ENCODE assay signal across 18 cellular contexts in the genomic region with DNA sequence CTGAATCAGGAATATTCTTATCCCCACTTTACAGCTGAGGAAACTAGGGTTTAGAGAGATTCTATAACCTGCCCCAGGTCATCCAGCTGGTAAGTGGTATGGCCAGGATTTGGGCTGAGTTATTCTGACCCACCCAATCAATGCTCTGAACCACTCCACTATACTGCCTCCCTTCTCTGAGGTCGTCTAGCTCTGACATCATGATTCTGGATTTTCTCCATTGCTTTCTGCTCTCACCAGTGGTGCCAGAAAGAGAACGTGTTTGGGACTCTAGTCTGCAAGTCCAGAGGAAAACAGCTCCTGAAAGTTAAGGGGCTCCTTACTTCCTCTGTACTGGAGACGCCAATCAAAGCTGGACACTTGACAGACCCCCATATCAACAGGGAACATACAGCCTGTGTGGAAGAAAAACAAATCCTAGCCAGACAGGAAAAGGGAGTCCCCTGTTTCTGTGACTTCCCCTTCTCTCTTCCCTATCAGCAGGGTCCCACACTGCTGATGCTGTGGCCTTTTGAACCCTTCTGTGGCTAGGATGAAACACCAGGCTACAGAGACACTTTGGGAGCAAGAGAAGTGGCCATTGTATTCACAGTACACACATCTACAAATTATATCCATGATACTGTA. TPM values are rescaled to one million over a fixed set of nuclear protein-coding genes. Genes with fewer than 3 reads are reported as not detected.
DNase-seq lines count a peak whose midpoint lies in the region; ATAC-seq and TF ChIP-seq lines count a peak whose summit lies in the region.
"Had no signal": no experiment of that assay in that cellular context is flagged by ENCODE, and none has a peak within 500 bp of the region (broad histone marks: within the 10 kb centered on the region; RNA-seq: fewer than 3 reads in every experiment).

No MANE protein-coding gene starts in this region.

- 37 to 55% (median 42%) methylated on average over 3 of the region's 3 CpGs for WGBS in stomach, 5 donors

- ATAC-seq in left cardiac atrium: peak; percentile 20 to 51
- ATAC-seq in HG03108 (IDR thresholded peaks at IDR 0.05; ENCODE audit: unreplicated experiment): no peak
- no peak for ATAC-seq in GM18909 (IDR thresholded peaks at IDR 0.05; ENCODE audit: poor library complexity, unreplicated experiment)
- ATAC-seq: naive thymus-derived CD8-positive, alpha-beta T cell had no signal

- H3K27ac ChIP-seq in stomach: peak overlapping the region in 3 of 5 donors; percentile 51 to 64 (median 60)
- H3K27ac ChIP-seq: GM23248 had no signal

- H3K4me3 ChIP-seq in stomach: no peak overlapping the region
- H3K4me3 ChIP-seq: GM23248, lung had no signal

- no peak for TF ChIP-seq EP300 in stomach (IDR thresholded peaks at IDR 0.05)

- H3K9me3 ChIP-seq in stomach: no peaks in the 10 kb centered on the region

- TF ChIP-seq POLR2A in stomach (IDR thresholded peaks at IDR 0.05): no peak

- peak; percentile 87 for DNase-seq in KBM-7
- DNase-seq in UCSD-AML1 (lab: John Stamatoyannopoulos, UW; ENCODE audit: unreplicated experiment): peak; percentile 36
- DNase-seq in left cardiac atrium: no peak
- no peak for DNase-seq in stomach
- no peak for DNase-seq in RKO (ENCODE audit: low spot score)
- DNase-seq in DMS153 treated with DMSO at 0.1 percent for 48 hours (lab: John Stamatoyannopoulos, UW; ENCODE audit: unreplicated experiment): no peak
- DNase-seq: activated CD8-positive, alpha-beta memory T cell treated with anti-CD3 and anti-CD28 coated beads for 24 hours; DMS 273 treated with DMSO at 0.1 percent for 48 hours; GM23248; naive thymus-derived CD8-positive, alpha-beta T cell; NCI-H1092 treated with DMSO at 0.1 percent for 48 hours; NK-92 treated with Interleukin-12 subunit alpha and Interleukin-12 subunit beta, amount 100 ng/mL, for 24 hours; stimulated activated CD8-positive, alpha-beta memory T cell treated with anti-CD3 and anti-CD28 coated beads, Interleukin-4, amount 100 ng/mL, for 48 hours had no signal

- H3K4me1 ChIP-seq in stomach: peaks cover 0 to 35% (median 22%) of the 10 kb centered on the region in 4 donors

- intact Hi-C loops in left cardiac atrium (cut with DNase I): no loop called here
- intact Hi-C loops in stomach (cut with DNase I; ENCODE audit: low total_unique reads): no loop called here

- no peaks in the 10 kb centered on the region for H3K27me3 ChIP-seq in stomach

- no peak for TF ChIP-seq CTCF in stomach (IDR thresholded peaks at IDR 0.05)

- in situ Hi-C loops in KBM-7 (cut with MboI; ENCODE audit: low pct_unique_long_range_greater_than_20kb, low sequenced_read_pairs): no loop called here

- H3K36me3 ChIP-seq in stomach: no peaks in the 10 kb centered on the region

RNA-seq across cellular contexts. Expression of a gene that starts 6.0 kb away (rescaled TPM):
- total RNA-seq in left cardiac atrium: 10 to 100 TPM; 28.7 to 38.1 TPM
- total RNA-seq in stomach: 100 to 1,000 TPM in 1 of 5 donors, 10 to 100 TPM in 4; 28.1 to 512 (median 35.6) TPM
- polyA plus RNA-seq in stomach: 10 to 100 TPM in 1 of 3 donors, 1 to 10 TPM in 2; 6.3 to 16.0 (median 6.7) TPM

RNA-seq across cellular contexts. Expression of a gene that starts 10.2 kb away (rescaled TPM):
- total RNA-seq in left cardiac atrium (10 to 100 TPM; 40.9 to 49.7 TPM), stomach (10 to 100 TPM in 2 of 5 donors, not detected in 3; 10.4 to 15.2 TPM)
- polyA plus RNA-seq in stomach: 10 to 100 TPM in 2 of 3 donors, 1 to 10 TPM in 1; 8.6 to 20.0 (median 19.2) TPM
- total RNA-seq: naive thymus-derived CD8-positive, alpha-beta T cell; renal cortical epithelial cell had no signal
- polyA plus RNA-seq: naive thymus-derived CD8-positive, alpha-beta T cell had no signal

RNA-seq across cellular contexts. Expression of a gene that starts 22.4 kb away (rescaled TPM):
- total RNA-seq in left cardiac atrium (10 to 100 TPM; 30.0 to 32.1 TPM), stomach (10 to 100 TPM in 3 of 5 donors, 1 to 10 TPM in 2; 4.1 to 66.5 (median 12.9) TPM)
- polyA plus RNA-seq in stomach: 10 to 100 TPM; 71.8 to 79.6 (median 75.5) TPM

RNA-seq across cellular contexts. Expression of a gene that starts 29.6 kb away (rescaled TPM):
- not detected for total RNA-seq in left cardiac atrium
- 10 to 100 TPM in 2 of 5 donors, 1 to 10 TPM in 3; 1.1 to 30.4 (median 4.9) TPM for total RNA-seq in stomach
- 1 to 10 TPM; 1.1 to 1.7 (median 1.3) TPM for polyA plus RNA-seq in stomach
- total RNA-seq: ureter had no signal

RNA-seq across cellular contexts. Expression of a gene that starts 47.7 kb away (rescaled TPM):
- total RNA-seq in left cardiac atrium: 10 to 100 TPM; 60.3 to 63.9 TPM
- 100 to 1,000 TPM in 3 of 5 donors, 10 to 100 TPM in 2; 22.2 to 166 (median 121) TPM for total RNA-seq in stomach
- polyA plus RNA-seq in stomach: 100 to 1,000 TPM; 201 to 268 (median 201) TPM

Comparison
In these comparisons a context has a peak if more than half of its experiments do, and no peak if none do; other contexts are left out.
1. DNase-seq: peak in KBM-7 (single experiment) and UCSD-AML1 (single experiment); none in left cardiac atrium (single experiment), stomach (single experiment), RKO (single experiment) and DMS153 treated with DMSO at 0.1 percent for 48 hours (single experiment).
2. ATAC-seq: peak in left cardiac atrium (2 of 2); none in HG03108 (single experiment) and GM18909 (single experiment).